In genomic region chr3:15638193-15638890, GRCh38 we compare ENCODE assay signal across 9 cellular contexts. TPM values are rescaled to one million over a fixed set of nuclear protein-coding genes. Genes with fewer than 3 reads are reported as not detected.
DNase-seq lines count a peak whose midpoint lies in the region; TF ChIP-seq lines count a peak whose summit lies in the region.
"Had no signal": no experiment of that assay in that cellular context is flagged by ENCODE, and none has a peak within 500 bp of the region (broad histone marks: within the 10 kb centered on the region; RNA-seq: fewer than 3 reads in every experiment).

No MANE protein-coding gene starts in this region.

- WGBS in testis, 2 donors: 88 to 91% methylated on average over 6 of the region's 6 CpGs

- H2AFZ ChIP-seq in KMS-11 (ENCODE audit: low read depth) (no peak overlapping the region), osteoblast (ENCODE audit: low read length) (peak overlapping the region; percentile 12)

- TF ChIP-seq POLR2A in testis (IDR thresholded peaks at IDR 0.05) (no peak), Peyer's patch (IDR thresholded peaks at IDR 0.05) (no peak)

- H3K27me3 ChIP-seq in BLaER1 treated with 17β-estradiol and CSF1 and Interleukin-3, amounts not matched to agents 10 nM and 100 nM: no peaks in the 10 kb centered on the region
- H3K27me3 ChIP-seq in KMS-11 (ENCODE audit: insufficient read depth, low read depth): no peaks in the 10 kb centered on the region
- H3K27me3 ChIP-seq in osteoblast (ENCODE audit: insufficient read depth, low read length): no peaks in the 10 kb centered on the region
- no peaks in the 10 kb centered on the region for H3K27me3 ChIP-seq in testis
- H3K27me3 ChIP-seq in Peyer's patch: no peaks in the 10 kb centered on the region
- H3K27me3 ChIP-seq: BE2C had no signal

- peaks cover 5 to 60% (median 34%) of the 10 kb centered on the region in 10 experiments; a peak in 19 of 20 replicates for H3K4me1 ChIP-seq in BLaER1 treated with 17β-estradiol and CSF1 and Interleukin-3, amounts not matched to agents 10 nM and 100 nM
- H3K4me1 ChIP-seq in KMS-11 (ENCODE audit: low read depth, poor library complexity, severe bottlenecking) (peaks cover 31% of the 10 kb centered on the region), osteoblast (ENCODE audit: insufficient read depth, low read length) (peaks cover 54% of the 10 kb centered on the region), testis (peaks cover 22% of the 10 kb centered on the region), Peyer's patch (peaks cover 0 to 7% (median 0%) of the 10 kb centered on the region in 4 donors)
- H3K4me1 ChIP-seq: BE2C had no signal

- H3K79me2 ChIP-seq in KMS-11 (ENCODE audit: insufficient read depth, low read depth) (no peaks in the 10 kb centered on the region), osteoblast (ENCODE audit: insufficient read depth, low read length) (no peaks in the 10 kb centered on the region)

- H3K4me3 ChIP-seq in BLaER1 treated with 17β-estradiol and CSF1 and Interleukin-3, amounts not matched to agents 10 nM and 100 nM: no peak overlapping the region
- H3K4me3 ChIP-seq in KMS-11 (IDR thresholded peaks at IDR 0.05; ENCODE audit: insufficient read depth, low read depth, low read length): no peak overlapping the region
- H3K4me3 ChIP-seq in cardiac fibroblast (replicated peaks in 1 of 2; ENCODE audit: low read depth in 2 of 2, low read length in 2 of 2): no peak overlapping the region
- H3K4me3 ChIP-seq in osteoblast (ENCODE audit: insufficient read depth, low read length): no peak overlapping the region
- H3K4me3 ChIP-seq in testis: no peak overlapping the region
- no peak overlapping the region for H3K4me3 ChIP-seq in Peyer's patch

- H3K4me2 ChIP-seq in BLaER1 treated with 17β-estradiol and CSF1 and Interleukin-3, amounts not matched to agents 10 nM and 100 nM: peak overlapping the region in 6 of 11 experiments; percentile 12 to 82 (median 78); a peak in 10 of 22 replicates
- peak overlapping the region; percentile 61; the same call in 1 of the 2 replicates for H3K4me2 ChIP-seq in KMS-11
- H3K4me2 ChIP-seq in osteoblast (ENCODE audit: insufficient read depth, low read length): no peak overlapping the region

- DNase-seq in cardiac fibroblast (ENCODE audit: low read depth in 2 of 2) (peak; percentile 54 to 77), osteoblast (ENCODE audit: insufficient read length, low spot score, missing footprints) (peak; percentile 11), testis (no peak), Peyer's patch (no peak)
- DNase-seq in stimulated activated CD4-positive, alpha-beta T cell treated with anti-CD3 and anti-CD28 coated beads, Interleukin-4, amount 100 ng/mL, for 24 hours: no peak
- DNase-seq in stimulated activated CD4-positive, alpha-beta T cell treated with anti-CD3 and anti-CD28 coated beads, Interleukin-1b, Interleukin-23, amount 100 ng/mL, for 48 hours: no peak
- DNase-seq: BE2C had no signal

- H3K9ac ChIP-seq in BLaER1 treated with 17β-estradiol and CSF1 and Interleukin-3, amounts not matched to agents 10 nM and 100 nM: no peak overlapping the region
- H3K9ac ChIP-seq in KMS-11: no peak overlapping the region

- intact Hi-C loops in testis (cut with DNase I; ENCODE audit: low total_unique reads): loop anchor here (10.0 kb wide), 1 partner anchor 176 kb away; no protein-coding TSS in a partner anchor

- no peak overlapping the region for H3K27ac ChIP-seq in BLaER1 treated with 17β-estradiol and CSF1 and Interleukin-3, amounts not matched to agents 10 nM and 100 nM
- H3K27ac ChIP-seq in KMS-11 (peak overlapping the region; percentile 37; the same call in 1 of the 2 replicates), osteoblast (ENCODE audit: low read depth, low read length) (peak overlapping the region; percentile 93), testis (no peak overlapping the region), Peyer's patch (peak overlapping the region in 1 of 4 donors; percentile 68)

- no peaks in the 10 kb centered on the region for H4K20me1 ChIP-seq in BLaER1 treated with 17β-estradiol and CSF1 and Interleukin-3, amounts not matched to agents 10 nM and 100 nM
- H4K20me1 ChIP-seq in KMS-11 (ENCODE audit: insufficient read depth) (no peaks in the 10 kb centered on the region), osteoblast (ENCODE audit: insufficient read depth, low read length) (no peaks in the 10 kb centered on the region)

- TF ChIP-seq CTCF in KMS-11 (conservative IDR thresholded peaks at IDR 0.05; ENCODE audit: low read depth, low read length) (no peak), cardiac fibroblast (IDR thresholded peaks at IDR 0.05; ENCODE audit: low read depth, low read length) (no peak), osteoblast (IDR thresholded peaks at IDR 0.05; ENCODE audit: extremely low read depth, low read depth, low read length) (no peak), testis (IDR thresholded peaks at IDR 0.05) (no peak), Peyer's patch (IDR thresholded peaks at IDR 0.05) (no peak)

- H3K9me3 ChIP-seq in BLaER1 treated with 17β-estradiol and CSF1 and Interleukin-3, amounts not matched to agents 10 nM and 100 nM (replicated peaks in 1 of 11): no peaks in the 10 kb centered on the region
- no peaks in the 10 kb centered on the region for H3K9me3 ChIP-seq in osteoblast (ENCODE audit: low read depth, low read length)
- H3K9me3 ChIP-seq in testis: no peaks in the 10 kb centered on the region
- H3K9me3 ChIP-seq in Peyer's patch: no peaks in the 10 kb centered on the region
- H3K9me3 ChIP-seq: BE2C had no signal

- H3K36me3 ChIP-seq in BLaER1 treated with 17β-estradiol and CSF1 and Interleukin-3, amounts not matched to agents 10 nM and 100 nM: no peaks in the 10 kb centered on the region
- H3K36me3 ChIP-seq in KMS-11 (ENCODE audit: insufficient read depth) (no peaks in the 10 kb centered on the region), osteoblast (ENCODE audit: insufficient read depth, low read length) (no peaks in the 10 kb centered on the region), testis (ENCODE audit: low read depth, missing control alignments) (no peaks in the 10 kb centered on the region), Peyer's patch (peaks cover 0 to 8% (median 0%) of the 10 kb centered on the region in 3 donors)
- H3K36me3 ChIP-seq: BE2C had no signal

RNA-seq across cellular contexts. Expression of gene BTD, which starts 36.8 kb away (rescaled TPM):
- 31.1 and 34.5 TPM in 2 replicates for total RNA-seq in osteoblast
- 10 to 100 TPM; 31.3 to 44.7 TPM for total RNA-seq in testis
- polyA plus RNA-seq in testis (ENCODE audit: insufficient read depth, low read depth, low replicate concordance): 54.7 TPM
- 10 to 100 TPM in 3 of 4 donors, 1 to 10 TPM in 1; 9.1 to 88.4 (median 59.9) TPM for total RNA-seq in Peyer's patch

RNA-seq across cellular contexts. Expression of gene HACL1, which starts 37.0 kb away (rescaled TPM):
- total RNA-seq in osteoblast (31.5 and 34.7 TPM in 2 replicates), testis (10 to 100 TPM; 35.7 to 44.3 TPM), Peyer's patch (10 to 100 TPM; 22.5 to 50.1 (median 33.0) TPM)
- 42.2 TPM for polyA plus RNA-seq in testis (ENCODE audit: insufficient read depth, low read depth, low replicate concordance)

Comparison
In these comparisons a context has a peak if more than half of its experiments do, and no peak if none do; other contexts are left out.
1. H3K27ac ChIP-seq: peak in KMS-11 (single experiment) and osteoblast (single experiment); none in BLaER1 treated with 17β-estradiol and CSF1 and Interleukin-3, amounts not matched to agents 10 nM and 100 nM (0 of 11) and testis (0 of 2).
2. DNase-seq: peak in cardiac fibroblast (2 of 2) and osteoblast (single experiment); none in stimulated activated CD4-positive, alpha-beta T cell treated with anti-CD3 and anti-CD28 coated beads, Interleukin-4, amount 100 ng/mL, for 24 hours (single experiment), testis (single experiment), stimulated activated CD4-positive, alpha-beta T cell treated with anti-CD3 and anti-CD28 coated beads, Interleukin-1b, Interleukin-23, amount 100 ng/mL, for 48 hours (single experiment) and Peyer's patch (0 of 3).